ENCODE assay signal across 12 cellular contexts in genomic region chr18:48930926-48931325, GRCh38. TPM values are rescaled to one million over a fixed set of nuclear protein-coding genes. Genes with fewer than 3 reads are reported as not detected.
A peak's percentile ranks its signal among the peaks of the same experiment; 100 is the strongest.
DNase-seq lines count a peak whose midpoint lies in the region; ATAC-seq, FAIRE-seq and TF ChIP-seq lines count a peak whose summit lies in the region.
"Had no signal": no experiment of that assay in that cellular context is flagged by ENCODE, and none has a peak within 500 bp of the region (broad histone marks: within the 10 kb centered on the region; RNA-seq: fewer than 3 reads in every experiment).

No MANE protein-coding gene starts in this region.

- DNase-seq in A673 (ENCODE audit: low spot score): no peak
- no peak for DNase-seq in nephron progenitor cell
- DNase-seq in GM20000 (ENCODE audit: low spot score): no peak
- no peak for DNase-seq in HTR-8/SVneo (ENCODE audit: insufficient read length, low spot score)
- DNase-seq in GM19239 (ENCODE audit: insufficient read length, low spot score): no peak
- DNase-seq: adrenal gland; NCI-H1105 treated with DMSO at 0.1 percent for 48 hours; stimulated activated naive B cell treated with anti-CD40 and anti-IgM and Interleukin-4, amounts not matched to agents 10 μg/mL and 1 μg/mL and 100 μg/mL, for 72 hours had no signal

- POLR2A ChIA-PET in A673 (lab: Charles Lee; ENCODE audit: low non-redundant PET): no interaction called here

- H3K9me3 Mint-ChIP-seq in IgD-negative memory B cell: no peaks in the 10 kb centered on the region
- no peaks in the 10 kb centered on the region for H3K9me3 Mint-ChIP-seq in dendritic cell treated with granulocyte-macrophage colony-stimulating factor and Interleukin-4, amounts not matched to agents 40 ng/mL and 50 ng/mL, for 4 days
- H3K9me3 Mint-ChIP-seq in nephron progenitor cell: no peaks in the 10 kb centered on the region
- H3K9me3 Mint-ChIP-seq: stimulated activated naive B cell treated with anti-CD40 and anti-IgM and Interleukin-4, amounts not matched to agents 10 μg/mL and 1 μg/mL and 100 μg/mL, for 72 hours had no signal

- H3K9me3 ChIP-seq in A673 (ENCODE audit: low read depth, low read length, poor library complexity, severe bottlenecking): no peaks in the 10 kb centered on the region
- H3K9me3 ChIP-seq: adrenal gland had no signal

- H3K27me3 Mint-ChIP-seq in IgD-negative memory B cell (no peaks in the 10 kb centered on the region), nephron progenitor cell (ENCODE audit: low read depth, poor library complexity) (peaks cover 4% of the 10 kb centered on the region)
- H3K27me3 Mint-ChIP-seq in dendritic cell treated with granulocyte-macrophage colony-stimulating factor and Interleukin-4, amounts not matched to agents 40 ng/mL and 50 ng/mL, for 4 days: no peaks in the 10 kb centered on the region
- H3K27me3 Mint-ChIP-seq: stimulated activated naive B cell treated with anti-CD40 and anti-IgM and Interleukin-4, amounts not matched to agents 10 μg/mL and 1 μg/mL and 100 μg/mL, for 72 hours had no signal

- TF ChIP-seq CTCF in A673 (conservative IDR thresholded peaks at IDR 0.05; ENCODE audit: low read depth, low read length) (no peak), nephron progenitor cell (IDR thresholded peaks at IDR 0.05) (no peak), GM20000 (IDR thresholded peaks at IDR 0.05; ENCODE audit: extremely low read depth, missing control alignments) (no peak)

- H3K36me3 Mint-ChIP-seq in IgD-negative memory B cell: no peaks in the 10 kb centered on the region
- peaks cover 66% of the 10 kb centered on the region for H3K36me3 Mint-ChIP-seq in dendritic cell treated with granulocyte-macrophage colony-stimulating factor and Interleukin-4, amounts not matched to agents 40 ng/mL and 50 ng/mL, for 4 days (ENCODE audit: low read depth)
- peaks cover 19% of the 10 kb centered on the region for H3K36me3 Mint-ChIP-seq in nephron progenitor cell (ENCODE audit: low read depth)

- no peak overlapping the region for H3K4me3 ChIP-seq in A673 (ENCODE audit: low read depth, low read length, poor library complexity, severe bottlenecking)
- H3K4me3 ChIP-seq: adrenal gland, lung had no signal

- peaks cover 92% of the 10 kb centered on the region for H3K4me1 ChIP-seq in A673 (ENCODE audit: insufficient read depth, low read length, poor library complexity, severe bottlenecking)

- ATAC-seq in GM19328 (IDR thresholded peaks at IDR 0.05; ENCODE audit: unreplicated experiment): no peak
- ATAC-seq: stimulated activated naive B cell treated with anti-CD40 and anti-IgM and Interleukin-4, amounts not matched to agents 10 μg/mL and 1 μg/mL and 100 μg/mL, for 72 hours had no signal

- peak overlapping the region; percentile 88 for H3K27ac ChIP-seq in A673 (ENCODE audit: low read depth, low read length, poor library complexity, severe bottlenecking)

- no peaks in the 10 kb centered on the region for H3K27me3 ChIP-seq in A673 (replicated peaks; ENCODE audit: insufficient read depth, low read depth, low read length, poor library complexity)
- H3K27me3 ChIP-seq: adrenal gland had no signal

- intact Hi-C loops in A673 (cut with micrococcal nuclease; ENCODE audit: unreplicated experiment): no loop called here
- intact Hi-C loops in dendritic cell treated with granulocyte-macrophage colony-stimulating factor and Interleukin-4, amounts not matched to agents 40 ng/mL and 50 ng/mL, for 4 days (cut with micrococcal nuclease): no loop called here

- no peak for FAIRE-seq in HTR-8/SVneo (lab: Jason Lieb, UNC)
- FAIRE-seq in GM19239 (lab: Jason Lieb, UNC): no peak

- CTCF ChIA-PET in A673 (lab: Charles Lee): no interaction called here

- no peaks in the 10 kb centered on the region for H3K36me3 ChIP-seq in A673 (ENCODE audit: insufficient read depth, low read length, poor library complexity, severe bottlenecking)
- H3K36me3 ChIP-seq: adrenal gland had no signal

- peaks cover 60 to 78% (median 66%) of the 10 kb centered on the region in 3 donors for H3K4me1 Mint-ChIP-seq in IgD-negative memory B cell
- H3K4me1 Mint-ChIP-seq in dendritic cell treated with granulocyte-macrophage colony-stimulating factor and Interleukin-4, amounts not matched to agents 40 ng/mL and 50 ng/mL, for 4 days (ENCODE audit: low read depth): peaks cover 99% of the 10 kb centered on the region
- peaks cover 98% of the 10 kb centered on the region for H3K4me1 Mint-ChIP-seq in nephron progenitor cell

- H3K4me3 Mint-ChIP-seq in IgD-negative memory B cell: no peak overlapping the region
- no peak overlapping the region for H3K4me3 Mint-ChIP-seq in dendritic cell treated with granulocyte-macrophage colony-stimulating factor and Interleukin-4, amounts not matched to agents 40 ng/mL and 50 ng/mL, for 4 days
- H3K4me3 Mint-ChIP-seq in nephron progenitor cell: no peak overlapping the region

- H3K27ac Mint-ChIP-seq in IgD-negative memory B cell: peak overlapping the region; percentile 36 to 96 (median 73)
- H3K27ac Mint-ChIP-seq in dendritic cell treated with granulocyte-macrophage colony-stimulating factor and Interleukin-4, amounts not matched to agents 40 ng/mL and 50 ng/mL, for 4 days: peak overlapping the region; percentile 77
- peak overlapping the region; percentile 75 for H3K27ac Mint-ChIP-seq in nephron progenitor cell

- no TSS peak for BruUV-seq in A673 (replicated peaks; lab: Mats Ljungman, UMichigan)

RNA-seq across cellular contexts. Expression of gene SMAD7, which starts 19.8 kb away (rescaled TPM):
- total RNA-seq in A673 (2021): 11.4 and 12.0 TPM in 2 replicates
- 0.48 TPM for polyA plus RNA-seq in IgD-negative memory B cell
